In genomic region chr4:57109847-57110634, GRCh38 we compare ENCODE assay signal across 8 cellular contexts. TPM values are rescaled to one million over a fixed set of nuclear protein-coding genes. Genes with fewer than 3 reads are reported as not detected.
DNase-seq lines count a peak whose midpoint lies in the region; ATAC-seq, FAIRE-seq and TF ChIP-seq lines count a peak whose summit lies in the region.

Gene IGFBP7 (minus strand): TSS chr4:57110385. CDS start chr4:57110351, 34 bp downstream.

- intact Hi-C loops in CD14-positive monocyte (cut with micrococcal nuclease) (no loop called here), left ventricle myocardium superior (cut with micrococcal nuclease) (loop anchor here (5.0 kb wide), 1 partner anchor 68 kb away; no protein-coding TSS in a partner anchor)

- H3K27ac ChIP-seq in astrocyte (ENCODE audit: low read depth, low read length), result peak within 1 kb of the TSS; percentile 84
- H3K27ac ChIP-seq in trophoblast cell (ENCODE audit: low read depth, low read length), result peak within 1 kb of the TSS; percentile 92

- peak within 1 kb of the TSS; percentile 75 for H2BK120ac ChIP-seq in trophoblast cell (ENCODE audit: insufficient read depth, low read length, poor library complexity)

- peaks cover 23% of the 10 kb centered on the region for H3K79me1 ChIP-seq in trophoblast cell (ENCODE audit: low read length)

- no peak for DNase-seq in CD14-positive monocyte (ENCODE audit: low spot score)
- DNase-seq in Kasumi-1 (lab: John Stamatoyannopoulos, UW), result peak; percentile 49
- DNase-seq in astrocyte (ENCODE audit: low read depth), result no peak
- DNase-seq in left ventricle myocardium superior, result peak; percentile 88
- DNase-seq in trophoblast cell, result peak in 1 of 2 donors; percentile 31
- no peak for DNase-seq in NCI-H2081 (lab: John Stamatoyannopoulos, UW)

- peaks cover 18% of the 10 kb centered on the region for H4K20me1 ChIP-seq in astrocyte (ENCODE audit: insufficient read depth, low read length)

- H3K27me3 Mint-ChIP-seq in CD14-positive monocyte (ENCODE audit: low read depth in 3 of 3) (peaks cover 0 to 1% (median 0%) of the 10 kb centered on the region in 3 donors), astrocyte (ENCODE audit: low read depth, unreplicated experiment) (no peaks in the 10 kb centered on the region)

- peaks cover 0 to 3% of the 10 kb centered on the region in 2 donors for H3K36me3 Mint-ChIP-seq in CD14-positive monocyte
- peaks cover 25% of the 10 kb centered on the region for H3K36me3 Mint-ChIP-seq in astrocyte (ENCODE audit: low read depth, unreplicated experiment)

- H4K91ac ChIP-seq in trophoblast cell (ENCODE audit: low read depth, low read length), result peak within 1 kb of the TSS; percentile 89

- peak within 1 kb of the TSS; percentile 84 for H3K14ac ChIP-seq in trophoblast cell (ENCODE audit: low read length)

- H3K23ac ChIP-seq in trophoblast cell (ENCODE audit: low read length), result no peak within 1 kb of the TSS

- H4K8ac ChIP-seq in trophoblast cell (ENCODE audit: low read depth, low read length), result peak within 1 kb of the TSS; percentile 95

- H3K18ac ChIP-seq in trophoblast cell (ENCODE audit: low read length), result peak within 1 kb of the TSS; percentile 85

- no CpG with 5 or more reads among the region's 101 CpGs for WGBS in trophoblast cell (ENCODE audit: extremely low coverage, insufficient coverage, insufficient read length)

- peak within 1 kb of the TSS; percentile 92 for H3K4ac ChIP-seq in trophoblast cell (ENCODE audit: low read depth, low read length)

- H3K4me3 ChIP-seq in astrocyte (ENCODE audit: insufficient read depth, low read depth, low read length), result peak within 1 kb of the TSS; percentile 83
- H3K4me3 ChIP-seq in trophoblast cell (ENCODE audit: low read depth, low read length), result peak within 1 kb of the TSS; percentile 99

- FAIRE-seq in astrocyte (lab: Jason Lieb, UNC), result no peak

- no peaks in the 10 kb centered on the region for H3K9me3 ChIP-seq in astrocyte (ENCODE audit: insufficient read depth, low read depth, low read length)
- H3K9me3 ChIP-seq in trophoblast cell (ENCODE audit: insufficient read depth, low read depth, low read length), result no peaks in the 10 kb centered on the region

- H3K4me1 Mint-ChIP-seq in CD14-positive monocyte, result peaks cover 48% of the 10 kb centered on the region
- peaks cover 53% of the 10 kb centered on the region for H3K4me1 Mint-ChIP-seq in astrocyte (ENCODE audit: low read depth, unreplicated experiment)

- H2BK5ac ChIP-seq in trophoblast cell (ENCODE audit: low read depth, low read length, poor library complexity), result peak within 1 kb of the TSS; percentile 58

- peaks cover 51% of the 10 kb centered on the region for H3K79me2 ChIP-seq in astrocyte (ENCODE audit: insufficient read depth, low read length)
- H3K79me2 ChIP-seq in trophoblast cell (ENCODE audit: control insufficient read depth, insufficient read depth, low read length, poor library complexity), result peaks cover 19% of the 10 kb centered on the region

- H2BK12ac ChIP-seq in trophoblast cell (ENCODE audit: low read length), result peak within 1 kb of the TSS; percentile 81

- H3K27me3 ChIP-seq in astrocyte (ENCODE audit: insufficient read depth, low read length) (no peaks in the 10 kb centered on the region), trophoblast cell (ENCODE audit: insufficient read depth, low read length) (no peaks in the 10 kb centered on the region)

- peak within 1 kb of the TSS; percentile 95 to 98 (median 98) for H3K27ac Mint-ChIP-seq in CD14-positive monocyte
- H3K27ac Mint-ChIP-seq in astrocyte (ENCODE audit: unreplicated experiment), result peak within 1 kb of the TSS; percentile 99

- peaks cover 0 to 1% (median 0%) of the 10 kb centered on the region in 7 donors for H3K9me3 Mint-ChIP-seq in CD14-positive monocyte
- peaks cover 1% of the 10 kb centered on the region for H3K9me3 Mint-ChIP-seq in astrocyte (ENCODE audit: unreplicated experiment)

- H3K4me2 ChIP-seq in astrocyte (ENCODE audit: low read length) (peak within 1 kb of the TSS; percentile 87), trophoblast cell (ENCODE audit: low read length) (peak within 1 kb of the TSS; percentile 81)

- TF ChIP-seq CTCF in CD14-positive monocyte (IDR thresholded peaks at IDR 0.05), result no peak
- no peak for TF ChIP-seq CTCF in astrocyte (IDR thresholded peaks at IDR 0.05; ENCODE audit: insufficient read depth, low read depth, low read length)

- peak within 1 kb of the TSS; percentile 49 for H2AK5ac ChIP-seq in trophoblast cell (ENCODE audit: low read length)

- H3K36me3 ChIP-seq in astrocyte (ENCODE audit: insufficient read depth, low read length) (peaks cover 16% of the 10 kb centered on the region), trophoblast cell (ENCODE audit: control insufficient read depth in 1 of 2, insufficient read depth in 2 of 2, low read length in 2 of 2) (peaks cover 0 to 3% of the 10 kb centered on the region in 2 experiments)

- H3K9ac ChIP-seq in astrocyte (ENCODE audit: low read length) (peak within 1 kb of the TSS; percentile 91), trophoblast cell (ENCODE audit: low read length) (peak within 1 kb of the TSS; percentile 85)

- H4K12ac ChIP-seq in trophoblast cell (ENCODE audit: low read depth, low read length), result peak within 1 kb of the TSS; percentile 22

- H3K4me3 Mint-ChIP-seq in CD14-positive monocyte (peak within 1 kb of the TSS; percentile 96 to 97), astrocyte (ENCODE audit: unreplicated experiment) (peak within 1 kb of the TSS; percentile 95)

- H2AFZ ChIP-seq in astrocyte (ENCODE audit: low read depth, low read length) (peak within 1 kb of the TSS; percentile 66), trophoblast cell (ENCODE audit: insufficient read depth, low read length, poor library complexity) (peak within 1 kb of the TSS; percentile 66)

- peak; percentile 35 for ATAC-seq in GM19351 (IDR thresholded peaks at IDR 0.05; ENCODE audit: unreplicated experiment)
- ATAC-seq in left ventricle myocardium superior, result peak; percentile 93
- ATAC-seq in HG03025 (IDR thresholded peaks at IDR 0.05; ENCODE audit: low FRiP score, unreplicated experiment), result no peak

- H3K4me1 ChIP-seq in astrocyte (ENCODE audit: insufficient read depth, low read length) (peaks cover 28% of the 10 kb centered on the region), trophoblast cell (ENCODE audit: control insufficient read depth in 1 of 2, insufficient read depth in 2 of 2, low read length in 2 of 2) (peaks cover 16 to 29% of the 10 kb centered on the region in 2 experiments)

RNA-seq across cellular contexts. Expression of gene IGFBP7, which starts in this region (rescaled TPM):
- polyA plus RNA-seq in CD14-positive monocyte, result 10 to 100 TPM; 46.9 to 53.1 TPM
- total RNA-seq in astrocyte (930 and 1,304 TPM in 2 replicates), left ventricle myocardium superior (723 TPM)
- 821 and 869 TPM in 2 replicates for polyA plus RNA-seq in trophoblast cell (2013)

Comparison
In these comparisons a context has a peak if more than half of its experiments do, and no peak if none do; other contexts are left out.
1. DNase-seq: peak in Kasumi-1 (2 of 2) and left ventricle myocardium superior (single experiment); none in CD14-positive monocyte (single experiment), astrocyte (single experiment) and NCI-H2081 (0 of 2).